In genomic region chr1:214584805-214585766, GRCh38 we compare ENCODE assay signal across 8 cellular contexts. TPM values are rescaled to one million over a fixed set of nuclear protein-coding genes. Genes with fewer than 3 reads are reported as not detected.
DNase-seq lines count a peak whose midpoint lies in the region; ATAC-seq and TF ChIP-seq lines count a peak whose summit lies in the region.

No MANE protein-coding gene starts in this region.

- no peaks in the 10 kb centered on the region for H3K27me3 ChIP-seq in brain microvascular endothelial cell (replicated peaks)
- H3K27me3 ChIP-seq in right lobe of liver, result no peaks in the 10 kb centered on the region

- H3K36me3 ChIP-seq in brain microvascular endothelial cell (replicated peaks) (no peaks in the 10 kb centered on the region), right lobe of liver (no peaks in the 10 kb centered on the region)

- intact Hi-C loops in right lobe of liver (cut with DNase I), result no loop called here

- H3K27ac ChIP-seq in brain microvascular endothelial cell, result no peak overlapping the region
- no peak overlapping the region for H3K27ac ChIP-seq in right lobe of liver

- H3K9me3 Mint-ChIP-seq in activated naive CD4-positive, alpha-beta T cell treated with anti-CD3 and anti-CD28 coated beads, Interleukin-2, amount 50 U/mL, for 72 hours, result no peaks in the 10 kb centered on the region

- TF ChIP-seq CTCF in brain microvascular endothelial cell (IDR thresholded peaks at IDR 0.05; ENCODE audit: low read depth, low read length, missing control alignments) (peak; percentile 64), right lobe of liver (IDR thresholded peaks at IDR 0.05) (peak; percentile 46 to 62 (median 58))

- TF ChIP-seq POLR2A in right lobe of liver (IDR thresholded peaks at IDR 0.05), result no peak

- H3K9me3 ChIP-seq in right lobe of liver, result no peaks in the 10 kb centered on the region

- H3K4me3 ChIP-seq in brain microvascular endothelial cell (ENCODE audit: low read depth, low read length) (no peak overlapping the region), right lobe of liver (no peak overlapping the region)

- no peak overlapping the region for H3K27ac Mint-ChIP-seq in activated naive CD4-positive, alpha-beta T cell treated with anti-CD3 and anti-CD28 coated beads, Interleukin-2, amount 50 U/mL, for 72 hours

- ATAC-seq in activated naive CD4-positive, alpha-beta T cell treated with anti-CD3 and anti-CD28 coated beads, Interleukin-2, amount 50 U/mL, for 72 hours, result peak; percentile 89
- ATAC-seq in HG02870 (IDR thresholded peaks at IDR 0.05; ENCODE audit: unreplicated experiment) (peak; percentile 77), right lobe of liver (peak; percentile 46 to 92 (median 54))

- in situ Hi-C loops in brain microvascular endothelial cell (cut with HindIII; ENCODE audit: low pct_ligation_motif_present, low sequenced_read_pairs), result loop anchor here (10.0 kb wide), 1 partner anchor 220 kb away; no protein-coding TSS in a partner anchor

- no peaks in the 10 kb centered on the region for H3K4me1 ChIP-seq in right lobe of liver

- 29% methylated on average over 1 of the region's 1 CpG for WGBS in right lobe of liver (ENCODE audit: insufficient coverage, low coverage, low lambda C conversion rate, missing lambda C conversion rate)

- no peak for DNase-seq in activated naive CD4-positive, alpha-beta T cell treated with anti-CD3 and anti-CD28 coated beads, Interleukin-2, amount 50 U/mL, for 72 hours (ENCODE audit: low spot score in 2 of 2)
- no peak for DNase-seq in activated naive CD4-positive, alpha-beta T cell (lab: John Stamatoyannopoulos, UW)
- peak; percentile 33 for DNase-seq in NCI-H2227 treated with DMSO at 0.1 percent for 48 hours (lab: John Stamatoyannopoulos, UW)
- no peak for DNase-seq in brain microvascular endothelial cell
- DNase-seq in right lobe of liver, result no peak
- no peak for DNase-seq in Ammon's horn (ENCODE audit: low spot score)
- no peak for DNase-seq in stimulated activated CD4-positive, alpha-beta T cell treated with anti-CD3 and anti-CD28 coated beads, Interleukin-2, amount 100 ng/mL, for 24 hours

- H3K36me3 Mint-ChIP-seq in activated naive CD4-positive, alpha-beta T cell treated with anti-CD3 and anti-CD28 coated beads, Interleukin-2, amount 50 U/mL, for 72 hours, result no peaks in the 10 kb centered on the region

RNA-seq across cellular contexts. Expression of gene CENPF, which starts 17.9 kb away (rescaled TPM):
- total RNA-seq in activated naive CD4-positive, alpha-beta T cell treated with anti-CD3 and anti-CD28 coated beads, Interleukin-2, amount 50 U/mL, for 72 hours, result 10 to 100 TPM; 74.2 to 87.0 TPM
- 1 to 10 TPM in 3 of 6 experiments, under 1 TPM in 3; 0.13 to 3.3 (median 1.0) TPM for total RNA-seq in right lobe of liver

RNA-seq across cellular contexts. Expression of gene PTPN14, which starts 33.7 kb away (rescaled TPM):
- 1 to 10 TPM; 4.0 to 4.3 TPM for total RNA-seq in activated naive CD4-positive, alpha-beta T cell treated with anti-CD3 and anti-CD28 coated beads, Interleukin-2, amount 50 U/mL, for 72 hours
- 1 to 10 TPM; 1.6 to 4.6 (median 2.1) TPM for total RNA-seq in right lobe of liver

Comparison
In these comparisons a context has a peak if more than half of its experiments do, and no peak if none do; other contexts are left out.
1. RNA of gene CENPF, which starts 17.9 kb away (total RNA-seq): 74.2 to 87.0 TPM in activated naive CD4-positive, alpha-beta T cell treated with anti-CD3 and anti-CD28 coated beads, Interleukin-2, amount 50 U/mL, for 72 hours; 0.13 to 3.3 TPM in right lobe of liver; every median in the first group is over 10 times any median in the second.
2. Peak in every context shown above with its lines, with median percentiles within 50 percentile points of each other: ATAC-seq.